Comparison of ENCODE assay signal across 8 cellular contexts in genomic region chrX:153926863-153927685, GRCh38. TPM values are rescaled to one million over a fixed set of nuclear protein-coding genes. Genes with fewer than 3 reads are reported as not detected.
DNase-seq lines count a peak whose midpoint lies in the region; ATAC-seq and TF ChIP-seq lines count a peak whose summit lies in the region.

No MANE protein-coding gene starts in this region.

- peak; percentile 92 for DNase-seq in GM13977 (ENCODE audit: low spot score)
- peak; percentile 16 for DNase-seq in NCI-H226
- peak; percentile 83 for DNase-seq in activated CD4-positive, alpha-beta T cell treated with anti-CD3 and anti-CD28 coated beads, Interleukin-2, amount 10 ng/mL, durations not matched to agents 7 days and 5 days
- peak; percentile 63 for DNase-seq in effector CD8-positive, alpha-beta T cell (lab: John Stamatoyannopoulos, UW)
- DNase-seq in stimulated activated naive CD4-positive, alpha-beta T cell (lab: John Stamatoyannopoulos, UW): peak; percentile 70 to 90 (median 77)
- no peak for DNase-seq in AG08396 (ENCODE audit: low spot score)

- H3K9me3 ChIP-seq in mucosa of stomach (ENCODE audit: control insufficient read depth, low read length): no peaks in the 10 kb centered on the region

- ATAC-seq in HG02870 (IDR thresholded peaks at IDR 0.05; ENCODE audit: unreplicated experiment): peak; percentile 34

- CTCF ChIA-PET in activated CD4-positive, alpha-beta T cell treated with anti-CD3 and anti-CD28 coated beads, Interleukin-2, amount 10 ng/mL, durations not matched to agents 7 days and 5 days (lab: Charles Lee): interaction anchor here (0.5 to 16.0 kb wide), 6 partner anchors 9 to 341 kb away, joined by 3 to 205 read pairs (median 6); partner anchors contain the start of gene RENBP

- H3K9me3 Mint-ChIP-seq in activated CD4-positive, alpha-beta T cell treated with anti-CD3 and anti-CD28 coated beads, Interleukin-2, amount 10 ng/mL, durations not matched to agents 7 days and 5 days: no peaks in the 10 kb centered on the region

- H3K27ac Mint-ChIP-seq in activated CD4-positive, alpha-beta T cell treated with anti-CD3 and anti-CD28 coated beads, Interleukin-2, amount 10 ng/mL, durations not matched to agents 7 days and 5 days: peak overlapping the region; percentile 94

- in situ Hi-C loops in GM13977 (cut with MboI; ENCODE audit: low pct_unique_long_range_greater_than_20kb, low sequenced_read_pairs, unreplicated experiment): loop anchor here (25.0 kb wide), 1 partner anchor 965 kb away; no protein-coding TSS in a partner anchor

- no peaks in the 10 kb centered on the region for H3K27me3 ChIP-seq in mucosa of stomach (ENCODE audit: control insufficient read depth, insufficient read depth, low read length)

- peaks cover 18% of the 10 kb centered on the region for H3K4me1 ChIP-seq in mucosa of stomach (ENCODE audit: control insufficient read depth, insufficient read depth, low read length)

- POLR2A ChIA-PET in activated CD4-positive, alpha-beta T cell treated with anti-CD3 and anti-CD28 coated beads, Interleukin-2, amount 10 ng/mL, durations not matched to agents 7 days and 5 days (lab: Charles Lee): no interaction called here

- H3K27me3 Mint-ChIP-seq in activated CD4-positive, alpha-beta T cell treated with anti-CD3 and anti-CD28 coated beads, Interleukin-2, amount 10 ng/mL, durations not matched to agents 7 days and 5 days: no peaks in the 10 kb centered on the region

- peaks cover 34% of the 10 kb centered on the region for H3K4me1 Mint-ChIP-seq in activated CD4-positive, alpha-beta T cell treated with anti-CD3 and anti-CD28 coated beads, Interleukin-2, amount 10 ng/mL, durations not matched to agents 7 days and 5 days

- peaks cover 40% of the 10 kb centered on the region for H3K36me3 Mint-ChIP-seq in activated CD4-positive, alpha-beta T cell treated with anti-CD3 and anti-CD28 coated beads, Interleukin-2, amount 10 ng/mL, durations not matched to agents 7 days and 5 days (ENCODE audit: low read depth)

- H3K4me3 Mint-ChIP-seq in activated CD4-positive, alpha-beta T cell treated with anti-CD3 and anti-CD28 coated beads, Interleukin-2, amount 10 ng/mL, durations not matched to agents 7 days and 5 days: peak overlapping the region; percentile 85

- H3K36me3 ChIP-seq in mucosa of stomach (ENCODE audit: control insufficient read depth, insufficient read depth, low read length): no peaks in the 10 kb centered on the region

- no peak for TF ChIP-seq CTCF in GM13977 (IDR thresholded peaks at IDR 0.05; ENCODE audit: extremely low read depth, insufficient read depth, missing control alignments)

- H3K9ac ChIP-seq in mucosa of stomach (ENCODE audit: low read length): peak overlapping the region; percentile 92

- H3K4me3 ChIP-seq in mucosa of stomach (ENCODE audit: low read length): peak overlapping the region; percentile 51

RNA-seq across cellular contexts. Expression of gene ARHGAP4, which starts 1.0 kb away (rescaled TPM):
- total RNA-seq in activated CD4-positive, alpha-beta T cell treated with anti-CD3 and anti-CD28 coated beads, Interleukin-2, amount 10 ng/mL, durations not matched to agents 7 days and 5 days: 100 to 1,000 TPM; 303 to 334 TPM

RNA-seq across cellular contexts. Expression of gene NAA10, which starts 7.8 kb away (rescaled TPM):
- total RNA-seq in activated CD4-positive, alpha-beta T cell treated with anti-CD3 and anti-CD28 coated beads, Interleukin-2, amount 10 ng/mL, durations not matched to agents 7 days and 5 days: 10 to 100 TPM; 72.9 to 83.2 TPM

RNA-seq across cellular contexts. Expression of gene RENBP, which starts 17.4 kb away (rescaled TPM):
- total RNA-seq in activated CD4-positive, alpha-beta T cell treated with anti-CD3 and anti-CD28 coated beads, Interleukin-2, amount 10 ng/mL, durations not matched to agents 7 days and 5 days: 10 to 100 TPM; 14.2 to 16.5 TPM

RNA-seq across cellular contexts. Expression of gene AVPR2, which starts 22.6 kb away (rescaled TPM):
- not detected for total RNA-seq in activated CD4-positive, alpha-beta T cell treated with anti-CD3 and anti-CD28 coated beads, Interleukin-2, amount 10 ng/mL, durations not matched to agents 7 days and 5 days

RNA-seq across cellular contexts. Expression of gene L1CAM, which starts 41.1 kb away (rescaled TPM):
- total RNA-seq in activated CD4-positive, alpha-beta T cell treated with anti-CD3 and anti-CD28 coated beads, Interleukin-2, amount 10 ng/mL, durations not matched to agents 7 days and 5 days: 1 to 10 TPM; 1.9 to 2.1 TPM
